ENCODE assay signal across 18 cellular contexts in the genomic region with DNA sequence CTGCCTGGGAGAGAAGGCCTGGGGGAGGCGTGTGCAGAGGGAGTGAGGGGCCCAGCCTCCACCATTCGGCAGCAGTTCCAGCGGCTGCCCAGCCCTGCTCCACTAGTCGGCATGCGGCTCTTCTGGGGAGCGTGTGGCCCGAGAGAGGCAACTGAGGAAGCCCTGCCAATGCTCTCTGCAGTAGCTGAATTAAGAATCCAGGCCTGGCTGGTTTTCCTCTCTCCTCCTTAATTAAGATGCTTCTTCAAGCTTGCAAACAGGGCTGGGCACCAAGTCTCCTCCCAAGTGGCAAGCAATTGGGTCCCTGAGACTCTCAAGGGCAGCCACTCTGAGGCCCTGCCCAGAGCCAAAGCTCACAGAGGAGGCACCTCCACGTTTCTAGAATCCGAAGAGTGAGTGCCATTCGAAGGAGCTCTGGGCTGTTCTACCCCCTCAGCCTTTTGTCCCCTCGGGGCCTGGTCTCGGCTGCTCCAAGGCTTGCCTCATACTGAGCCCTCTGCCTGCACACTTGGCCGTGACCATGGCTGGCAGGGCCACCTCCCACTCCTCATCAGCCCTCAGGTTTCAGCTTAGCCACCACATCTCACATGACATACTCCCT.
DNase-seq lines count a peak whose midpoint lies in the region; ATAC-seq and TF ChIP-seq lines count a peak whose summit lies in the region.
"Had no signal": no experiment of that assay in that cellular context is flagged by ENCODE, and none has a peak within 500 bp of the region (broad histone marks: within the 10 kb centered on the region; RNA-seq: fewer than 3 reads in every experiment).

No MANE protein-coding gene starts in this region.

- DNase-seq in T-helper 2 cell treated with Interferon-gamma antibody and Interleukin-4, amounts not matched to agents 5 μg/mL and 100 μg/mL, for 36 hours (ENCODE audit: low spot score) = no peak
- DNase-seq in T-helper 2 cell (no peak), endodermal cell (peak; percentile 46), middle frontal gyrus (ENCODE audit: extremely low spot score, low spot score) (peak; percentile 48), thoracic aorta (ENCODE audit: low spot score) (no peak), kidney glomerular epithelial cell (lab: John Stamatoyannopoulos, UW) (no peak)
- DNase-seq in stimulated activated naive CD4-positive, alpha-beta T cell treated with Interleukin-2 at 50 U/mL for 16 hours (lab: John Stamatoyannopoulos, UW) = no peak
- no peak for DNase-seq in activated naive CD8-positive, alpha-beta T cell treated with anti-CD3 and anti-CD28 coated beads for 36 hours
- DNase-seq: 8988T; activated naive CD8-positive, alpha-beta T cell treated with anti-CD3 and anti-CD28 coated beads, Interleukin-2, amount 50 U/mL, for 24 hours; colonic mucosa; erythroblast; Kasumi-1; mesenchymal stem cell; NCI-H146; NCI-H524 treated with DMSO at 0.1 percent for 48 hours; PC-9 had no signal

- no peak for TF ChIP-seq CTCF in endodermal cell (conservative IDR thresholded peaks at IDR 0.05)
- TF ChIP-seq CTCF in thoracic aorta (IDR thresholded peaks at IDR 0.05) = no peak

- H3K27me3 ChIP-seq in endodermal cell (ENCODE audit: control insufficient read depth, insufficient read depth, low read length, poor library complexity, severe bottlenecking) (no peaks in the 10 kb centered on the region), thoracic aorta (replicated peaks; ENCODE audit: insufficient read depth) (no peaks in the 10 kb centered on the region)
- H3K27me3 ChIP-seq: colonic mucosa had no signal

- no peak overlapping the region for H3K4me3 Mint-ChIP-seq in T-helper 2 cell treated with Interferon-gamma antibody and Interleukin-4, amounts not matched to agents 5 μg/mL and 100 μg/mL, for 36 hours
- no peak overlapping the region for H3K4me3 Mint-ChIP-seq in endodermal cell
- H3K4me3 Mint-ChIP-seq in activated naive CD8-positive, alpha-beta T cell treated with anti-CD3 and anti-CD28 coated beads for 36 hours = no peak overlapping the region
- H3K4me3 Mint-ChIP-seq: activated naive CD8-positive, alpha-beta T cell treated with anti-CD3 and anti-CD28 coated beads, Interleukin-2, amount 50 U/mL, for 24 hours had no signal

- H3K9ac ChIP-seq in endodermal cell (ENCODE audit: extremely low read depth, low read length, poor library complexity, severe bottlenecking) = no peak overlapping the region

- H3K4me1 ChIP-seq in endodermal cell (ENCODE audit: control insufficient read depth, insufficient read depth, low read length) = peaks cover 15% of the 10 kb centered on the region
- H3K4me1 ChIP-seq in thoracic aorta (ENCODE audit: control insufficient read depth in 1 of 2, low read depth in 2 of 2) = peaks cover 44 to 72% of the 10 kb centered on the region in 2 donors

- H3K9me3 ChIP-seq in endodermal cell (ENCODE audit: control insufficient read depth, low read length) (no peaks in the 10 kb centered on the region), thoracic aorta (no peaks in the 10 kb centered on the region)
- H3K9me3 ChIP-seq: colonic mucosa, prostate gland had no signal

- no peak for ATAC-seq in thoracic aorta (ENCODE audit: insufficient number of reproducible peaks, low FRiP score, low read depth)
- ATAC-seq: activated naive CD8-positive, alpha-beta T cell treated with anti-CD3 and anti-CD28 coated beads, Interleukin-2, amount 50 U/mL, for 24 hours had no signal

- no peaks in the 10 kb centered on the region for H3K36me3 Mint-ChIP-seq in T-helper 2 cell treated with Interferon-gamma antibody and Interleukin-4, amounts not matched to agents 5 μg/mL and 100 μg/mL, for 36 hours (ENCODE audit: low read depth)
- peaks cover 4% of the 10 kb centered on the region for H3K36me3 Mint-ChIP-seq in endodermal cell (ENCODE audit: low read depth)
- H3K36me3 Mint-ChIP-seq in activated naive CD8-positive, alpha-beta T cell treated with anti-CD3 and anti-CD28 coated beads for 36 hours = no peaks in the 10 kb centered on the region

- H3K4me3 ChIP-seq in endodermal cell (ENCODE audit: low read length) = no peak overlapping the region
- no peak overlapping the region for H3K4me3 ChIP-seq in thoracic aorta
- H3K4me3 ChIP-seq: colonic mucosa, PC-9, prostate gland had no signal

- H3K27me3 Mint-ChIP-seq in T-helper 2 cell treated with Interferon-gamma antibody and Interleukin-4, amounts not matched to agents 5 μg/mL and 100 μg/mL, for 36 hours (ENCODE audit: low read depth) = no peaks in the 10 kb centered on the region
- no peaks in the 10 kb centered on the region for H3K27me3 Mint-ChIP-seq in endodermal cell (ENCODE audit: insufficient read depth)
- H3K27me3 Mint-ChIP-seq in activated naive CD8-positive, alpha-beta T cell treated with anti-CD3 and anti-CD28 coated beads for 36 hours = no peaks in the 10 kb centered on the region
- H3K27me3 Mint-ChIP-seq: activated naive CD8-positive, alpha-beta T cell treated with anti-CD3 and anti-CD28 coated beads, Interleukin-2, amount 50 U/mL, for 24 hours had no signal

- H3K27ac Mint-ChIP-seq in T-helper 2 cell treated with Interferon-gamma antibody and Interleukin-4, amounts not matched to agents 5 μg/mL and 100 μg/mL, for 36 hours = peak overlapping the region; percentile 3
- H3K27ac Mint-ChIP-seq in endodermal cell = peak overlapping the region; percentile 37
- no peak overlapping the region for H3K27ac Mint-ChIP-seq in activated naive CD8-positive, alpha-beta T cell treated with anti-CD3 and anti-CD28 coated beads for 36 hours
- H3K27ac Mint-ChIP-seq: activated naive CD8-positive, alpha-beta T cell treated with anti-CD3 and anti-CD28 coated beads, Interleukin-2, amount 50 U/mL, for 24 hours had no signal

- peaks cover 11% of the 10 kb centered on the region for H3K4me1 Mint-ChIP-seq in T-helper 2 cell treated with Interferon-gamma antibody and Interleukin-4, amounts not matched to agents 5 μg/mL and 100 μg/mL, for 36 hours (ENCODE audit: low read depth)
- peaks cover 26% of the 10 kb centered on the region for H3K4me1 Mint-ChIP-seq in endodermal cell
- H3K4me1 Mint-ChIP-seq in activated naive CD8-positive, alpha-beta T cell treated with anti-CD3 and anti-CD28 coated beads for 36 hours = peaks cover 15% of the 10 kb centered on the region

- H3K36me3 ChIP-seq in endodermal cell (ENCODE audit: control insufficient read depth, insufficient read depth, low read length) = peaks cover 6% of the 10 kb centered on the region
- peaks cover 6% of the 10 kb centered on the region for H3K36me3 ChIP-seq in thoracic aorta
- H3K36me3 ChIP-seq: prostate gland had no signal

- WGBS in endodermal cell (ENCODE audit: insufficient coverage in 1 of 2, insufficient read length in 1 of 2), 2 experiments = 90 to 92% methylated on average over 13 of the region's 13 CpGs

- H3K9me3 Mint-ChIP-seq in T-helper 2 cell treated with Interferon-gamma antibody and Interleukin-4, amounts not matched to agents 5 μg/mL and 100 μg/mL, for 36 hours = no peaks in the 10 kb centered on the region
- no peaks in the 10 kb centered on the region for H3K9me3 Mint-ChIP-seq in endodermal cell
- H3K9me3 Mint-ChIP-seq in activated naive CD8-positive, alpha-beta T cell treated with anti-CD3 and anti-CD28 coated beads for 36 hours = no peaks in the 10 kb centered on the region
- H3K9me3 Mint-ChIP-seq: activated naive CD8-positive, alpha-beta T cell treated with anti-CD3 and anti-CD28 coated beads, Interleukin-2, amount 50 U/mL, for 24 hours had no signal

- H3K27ac ChIP-seq in endodermal cell (ENCODE audit: low read depth, low read length) (no peak overlapping the region), thoracic aorta (peak overlapping the region; percentile 34 to 51)
- H3K27ac ChIP-seq: colonic mucosa, PC-9, prostate gland had no signal

Comparison
In these comparisons a context has a peak if more than half of its experiments do, and no peak if none do; other contexts are left out.
1. DNase-seq: peak in endodermal cell (single experiment) and middle frontal gyrus (single experiment); none in T-helper 2 cell treated with Interferon-gamma antibody and Interleukin-4, amounts not matched to agents 5 μg/mL and 100 μg/mL, for 36 hours (single experiment), T-helper 2 cell (0 of 5), thoracic aorta (single experiment), stimulated activated naive CD4-positive, alpha-beta T cell treated with Interleukin-2 at 50 U/mL for 16 hours (single experiment), activated naive CD8-positive, alpha-beta T cell treated with anti-CD3 and anti-CD28 coated beads for 36 hours (single experiment) and kidney glomerular epithelial cell (single experiment).